In the genomic region with DNA sequence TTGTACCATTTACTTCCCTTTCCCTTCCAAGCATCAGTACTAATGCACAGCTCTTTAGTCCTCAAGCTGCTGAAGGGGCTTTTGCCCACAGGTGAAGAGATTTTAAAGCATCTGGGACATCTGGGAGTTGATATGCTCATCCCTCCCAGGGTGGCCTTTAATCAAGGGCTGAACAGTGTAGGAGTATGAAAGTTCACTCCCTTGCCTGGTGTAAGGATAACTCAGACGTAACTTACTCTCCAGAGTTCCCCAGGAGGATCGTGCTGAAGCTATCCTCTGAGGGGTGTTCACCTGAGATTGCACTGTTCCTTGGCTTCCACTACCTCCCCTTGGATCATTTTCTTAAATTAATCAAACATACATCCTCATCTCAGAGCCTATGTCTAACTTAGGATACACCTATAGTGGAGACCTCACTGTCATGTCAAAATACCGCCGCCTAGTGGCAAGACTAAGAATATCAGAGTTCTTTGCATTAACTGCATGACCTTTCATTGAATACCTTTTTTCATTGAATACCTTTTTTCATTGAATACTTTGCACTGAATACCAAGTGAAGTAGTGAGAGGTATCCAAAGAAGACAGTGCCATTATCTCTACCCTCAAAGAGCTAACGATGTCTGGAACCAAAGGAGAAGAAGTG, we compare ENCODE assay signal across 7 cellular contexts.
A peak's percentile ranks its signal among the peaks of the same experiment; 100 is the strongest.
DNase-seq lines count a peak whose midpoint lies in the region; ATAC-seq and TF ChIP-seq lines count a peak whose summit lies in the region.
"Not testable (repeated sequence)": the region's sequence is repeated elsewhere in the genome, so short reads cannot be mapped to it uniquely, and the experiment has no call there.

No MANE protein-coding gene starts in this region.

- DNase-seq in GM12865 (ENCODE audit: low read depth) (peak; percentile 1), H4 (ENCODE audit: low spot score) (peak; percentile 15), OCI-M1 (lab: John Stamatoyannopoulos, UW) (peak; percentile 58), erythroblast (lab: John Stamatoyannopoulos, UW) (peak; percentile 4 to 43)
- not testable (repeated sequence) for DNase-seq in LNCaP clone FGC (ENCODE audit: low read depth); left lung
- peak; percentile 14 to 17 for DNase-seq in activated T-cell treated with anti-CD3 and anti-CD28 coated beads, Interleukin-2, amount 50 U/mL, for 48 hours

- H3K9me3 ChIP-seq in left lung = not testable (repeated sequence)

- not testable (repeated sequence) for H3K27me3 ChIP-seq in left lung

- H3K4me1 ChIP-seq in left lung = not testable (repeated sequence)

- peak; percentile 33 for ATAC-seq in left lung

- H3K27ac ChIP-seq in left lung = not testable (repeated sequence)

- not testable (repeated sequence) for H3K4me3 ChIP-seq in GM12865 (ENCODE audit: low read depth, low read length); LNCaP clone FGC (ENCODE audit: low read depth, low read length); left lung

- TF ChIP-seq POLR2A in erythroblast (IDR thresholded peaks at IDR 0.05; ENCODE audit: low read length) = not testable (repeated sequence)

- TF ChIP-seq CTCF in GM12865 (IDR thresholded peaks at IDR 0.05; ENCODE audit: insufficient read depth, low read depth, low read length, missing control alignments) (peak; percentile 41), LNCaP clone FGC (IDR thresholded peaks at IDR 0.05; ENCODE audit: control insufficient read depth, extremely low read depth, insufficient read depth) (peak; percentile 40), left lung (IDR thresholded peaks at IDR 0.05) (peak in 1 of 2 donors; percentile 27)

- intact Hi-C loops in left lung (cut with DNase I) = not testable (repeated sequence)

- not testable (repeated sequence) for H3K36me3 ChIP-seq in left lung
